In the genomic region with DNA sequence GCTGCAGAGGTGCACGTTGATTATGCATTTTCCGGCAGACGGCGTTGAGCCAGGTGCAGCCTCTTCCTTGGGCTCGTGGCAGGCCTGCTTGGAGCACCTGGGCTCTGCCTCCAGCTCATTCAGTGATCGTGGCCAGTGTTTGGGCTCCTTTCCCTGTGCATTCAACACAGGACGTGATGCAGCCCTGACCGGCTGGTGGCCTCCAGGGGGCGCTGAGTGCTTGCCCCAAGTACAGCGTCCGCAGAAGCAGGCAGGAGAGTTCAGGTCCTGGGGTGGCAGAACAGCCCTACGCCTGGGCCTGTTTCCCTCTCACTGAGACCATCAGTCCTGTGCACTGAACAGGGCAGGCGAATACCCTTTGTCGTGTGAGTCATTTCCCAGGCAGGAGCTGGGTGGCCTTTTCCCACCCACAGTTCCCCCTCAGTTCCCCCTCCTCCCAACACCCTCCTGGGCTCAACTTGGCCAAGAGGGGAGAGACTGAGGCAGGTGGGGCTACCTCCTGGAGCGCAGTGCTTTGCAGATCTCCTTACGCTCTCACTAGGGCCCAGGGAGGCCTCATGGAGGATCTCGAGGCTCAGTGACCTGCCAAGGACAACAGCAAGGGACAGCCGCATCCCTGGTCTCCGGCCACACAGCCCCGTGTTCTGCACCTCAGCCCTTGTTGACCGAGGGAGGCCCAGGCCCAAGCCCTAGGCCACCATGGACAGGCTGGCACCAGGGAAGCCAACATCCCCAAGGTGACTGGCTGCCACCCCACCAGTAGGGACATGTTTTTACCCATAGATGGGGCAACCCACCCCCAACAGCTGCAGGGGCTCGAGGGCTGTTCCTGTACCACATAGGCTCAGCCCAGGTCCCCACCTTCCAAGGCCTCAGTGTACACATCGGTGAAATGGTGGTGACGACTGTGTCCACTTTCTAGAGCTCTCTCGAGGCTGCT, we compare ENCODE assay signal across 8 cellular contexts. TPM values are rescaled to one million over a fixed set of nuclear protein-coding genes. Genes with fewer than 3 reads are reported as not detected.
A peak's percentile ranks its signal among the peaks of the same experiment; 100 is the strongest.
DNase-seq lines count a peak whose midpoint lies in the region; ATAC-seq and TF ChIP-seq lines count a peak whose summit lies in the region.

No MANE protein-coding gene starts in this region.

- H2AFZ ChIP-seq in hepatocyte: no peak overlapping the region

- WGBS in hepatocyte (ENCODE audit: low lambda C conversion rate, missing lambda C conversion rate): 67% methylated on average over 25 of the region's 25 CpGs

- no peak overlapping the region for H3K4me2 ChIP-seq in hepatocyte

- peak; percentile 95 for TF ChIP-seq CTCF in GM12874 (IDR thresholded peaks at IDR 0.05; ENCODE audit: insufficient read depth, low read depth, low read length)
- TF ChIP-seq CTCF in ascending aorta (IDR thresholded peaks at IDR 0.05): peak; percentile 83 to 94 (median 87)
- peak; percentile 87 for TF ChIP-seq CTCF in hepatocyte (IDR thresholded peaks at IDR 0.05; ENCODE audit: poor library complexity)

- peaks cover 32 to 77% of the 10 kb centered on the region in 2 donors for H3K36me3 ChIP-seq in ascending aorta
- no peaks in the 10 kb centered on the region for H3K36me3 ChIP-seq in hepatocyte (replicated peaks; ENCODE audit: insufficient read depth, low read depth)

- no peaks in the 10 kb centered on the region for H3K79me2 ChIP-seq in hepatocyte

- ATAC-seq in HG02884 (IDR thresholded peaks at IDR 0.05; ENCODE audit: unreplicated experiment): no peak
- no peak for ATAC-seq in HG03354 (IDR thresholded peaks at IDR 0.05; ENCODE audit: poor library complexity, severe bottlenecking, unreplicated experiment)

- peak overlapping the region; percentile 45 to 50 for H3K27ac ChIP-seq in ascending aorta
- H3K27ac ChIP-seq in hepatocyte: no peak overlapping the region

- H3K9me3 ChIP-seq in ascending aorta: no peaks in the 10 kb centered on the region
- H3K9me3 ChIP-seq in hepatocyte (ENCODE audit: low read depth): no peaks in the 10 kb centered on the region

- peak; percentile 67 for DNase-seq in NCI-H1694 treated with DMSO at 0.1 percent for 48 hours (lab: John Stamatoyannopoulos, UW)
- DNase-seq in T1000 (lab: John Stamatoyannopoulos, UW): peak; percentile 39
- DNase-seq in ascending aorta (ENCODE audit: low spot score in 2 of 2): peak; percentile 44 to 92
- DNase-seq in hepatocyte (ENCODE audit: low spot score): peak; percentile 88
- peak; percentile 48 for DNase-seq in skeletal muscle cell (ENCODE audit: low read depth)

- intact Hi-C loops in ascending aorta (cut with DNase I): loop anchor here (1.0 to 10.0 kb wide), 2 partner anchors 82 to 421 kb away; no protein-coding TSS in a partner anchor

- H3K27me3 ChIP-seq in ascending aorta (no peaks in the 10 kb centered on the region), hepatocyte (no peaks in the 10 kb centered on the region)

- H3K4me3 ChIP-seq in ascending aorta: no peak overlapping the region
- H3K4me3 ChIP-seq in hepatocyte: no peak overlapping the region
- no peak overlapping the region for H3K4me3 ChIP-seq in skeletal muscle cell (ENCODE audit: low read depth, low read length)

- H3K4me1 ChIP-seq in ascending aorta (peaks cover 0 to 5% of the 10 kb centered on the region in 2 donors), hepatocyte (ENCODE audit: insufficient read depth) (no peaks in the 10 kb centered on the region)

- no peaks in the 10 kb centered on the region for H4K20me1 ChIP-seq in hepatocyte (ENCODE audit: insufficient read depth, poor library complexity, severe bottlenecking)

- no peaks in the 10 kb centered on the region for H3K9me2 ChIP-seq in hepatocyte (replicated peaks; ENCODE audit: insufficient read depth)

RNA-seq across cellular contexts. Expression of a gene that starts 52.9 kb away (rescaled TPM):
- 22.8 TPM for total RNA-seq in ascending aorta
- total RNA-seq in hepatocyte: 6.8 and 10.7 TPM in 2 replicates
- 19.4 and 22.1 TPM in 2 replicates for polyA plus RNA-seq in hepatocyte

RNA-seq across cellular contexts. Expression of a gene that starts 53.0 kb away (rescaled TPM):
- total RNA-seq in ascending aorta (1,924 TPM), hepatocyte (1,720 and 2,202 TPM in 2 replicates)
- 392 and 417 TPM in 2 replicates for polyA plus RNA-seq in hepatocyte
